In genomic region chr15:48267766-48268165, GRCh38 we compare ENCODE assay signal across 20 cellular contexts.
DNase-seq lines count a peak whose midpoint lies in the region; ATAC-seq, FAIRE-seq and TF ChIP-seq lines count a peak whose summit lies in the region.
"Had no signal": no experiment of that assay in that cellular context is flagged by ENCODE, and none has a peak within 500 bp of the region (broad histone marks: within the 10 kb centered on the region; RNA-seq: fewer than 3 reads in every experiment).

No MANE protein-coding gene starts in this region.

- TF ChIP-seq EP300 in neural cell (conservative IDR thresholded peaks at IDR 0.05; ENCODE audit: poor library complexity, severe bottlenecking): no peak

- TF ChIP-seq RAD21 in neural cell (conservative IDR thresholded peaks at IDR 0.05): no peak

- no peaks in the 10 kb centered on the region for H3K4me1 Mint-ChIP-seq in stimulated activated effector memory CD8-positive, alpha-beta T cell treated with anti-CD3 and anti-CD28 coated beads, Interleukin-12 subunit alpha, Interleukin-12 subunit beta, amount 100 ng/mL, for 72 hours
- H3K4me1 Mint-ChIP-seq: CD14-positive monocyte; CD4-positive, alpha-beta memory T cell had no signal

- H3K9me3 ChIP-seq in neural cell (ENCODE audit: low read length) (no peaks in the 10 kb centered on the region), WERI-Rb-1 (ENCODE audit: severe bottlenecking) (no peaks in the 10 kb centered on the region)
- H3K9me3 ChIP-seq: BLaER1 had no signal

- H3K27me3 ChIP-seq in neural cell (ENCODE audit: insufficient read depth, low read depth, low read length) (peaks cover 4% of the 10 kb centered on the region), WERI-Rb-1 (ENCODE audit: insufficient read depth, low read depth, severe bottlenecking) (no peaks in the 10 kb centered on the region)
- H3K27me3 ChIP-seq: BLaER1 had no signal

- no peak overlapping the region for H3K27ac Mint-ChIP-seq in stimulated activated effector memory CD8-positive, alpha-beta T cell treated with anti-CD3 and anti-CD28 coated beads, Interleukin-12 subunit alpha, Interleukin-12 subunit beta, amount 100 ng/mL, for 72 hours
- H3K27ac Mint-ChIP-seq: CD14-positive monocyte; CD4-positive, alpha-beta memory T cell; HFFc6 had no signal

- no peaks in the 10 kb centered on the region for H3K9me2 ChIP-seq in neural cell (ENCODE audit: insufficient read depth, low read length)

- DNase-seq in D721Med (ENCODE audit: insufficient read length, low spot score) (no peak), NCI-H524 treated with DMSO at 0.1 percent for 48 hours (lab: John Stamatoyannopoulos, UW) (peak; percentile 38), WERI-Rb-1 (no peak), ureter (ENCODE audit: low spot score) (no peak), coronary artery (ENCODE audit: low spot score) (no peak)
- no peak for DNase-seq in stimulated activated effector memory CD8-positive, alpha-beta T cell treated with anti-CD3 and anti-CD28 coated beads, Interleukin-12 subunit alpha, Interleukin-12 subunit beta, amount 100 ng/mL, for 72 hours (ENCODE audit: low spot score in 2 of 2)
- DNase-seq: 8988T; Calu3; CD4-positive, alpha-beta memory T cell; HFFc6; IMR-90 had no signal

- H3K36me3 ChIP-seq in neural cell (ENCODE audit: insufficient read depth, low read length) (no peaks in the 10 kb centered on the region), WERI-Rb-1 (no peaks in the 10 kb centered on the region)
- H3K36me3 ChIP-seq: BLaER1 had no signal

- no peaks in the 10 kb centered on the region for H3F3A ChIP-seq in neural cell (ENCODE audit: insufficient read depth, low read length, poor library complexity, severe bottlenecking)

- no peaks in the 10 kb centered on the region for H4K20me1 ChIP-seq in neural cell (ENCODE audit: insufficient read depth)
- H4K20me1 ChIP-seq: BLaER1 had no signal

- H2AFZ ChIP-seq in neural cell (ENCODE audit: low read depth, low read length): no peak overlapping the region

- no peak overlapping the region for H3K9ac ChIP-seq in neural cell (ENCODE audit: low read length)
- H3K9ac ChIP-seq: BLaER1 had no signal

- peak; percentile 67 for FAIRE-seq in D721Med (lab: Jason Lieb, UNC)
- FAIRE-seq: G401.6, GM12891, GM19239, H54, HTR-8/SVneo had no signal

- H3K36me3 Mint-ChIP-seq in stimulated activated effector memory CD8-positive, alpha-beta T cell treated with anti-CD3 and anti-CD28 coated beads, Interleukin-12 subunit alpha, Interleukin-12 subunit beta, amount 100 ng/mL, for 72 hours: no peaks in the 10 kb centered on the region
- H3K36me3 Mint-ChIP-seq: CD14-positive monocyte; CD4-positive, alpha-beta memory T cell had no signal

- TF ChIP-seq CTCF in D721Med (IDR thresholded peaks at IDR 0.05; ENCODE audit: insufficient read depth, missing control alignments): no peak
- no peak for TF ChIP-seq CTCF in neural cell (IDR thresholded peaks at IDR 0.05; ENCODE audit: poor library complexity, severe bottlenecking)
- no peak for TF ChIP-seq CTCF in WERI-Rb-1 (IDR thresholded peaks at IDR 0.05; ENCODE audit: low read depth, low read length)
- TF ChIP-seq CTCF in coronary artery (IDR thresholded peaks at IDR 0.05): no peak

- H3K4me3 ChIP-seq in neural cell (ENCODE audit: low read length) (no peak overlapping the region), WERI-Rb-1 (ENCODE audit: low read depth, low read length) (no peak overlapping the region), coronary artery (no peak overlapping the region)
- H3K4me3 ChIP-seq: BLaER1 had no signal

- no peak overlapping the region for H3K4me2 ChIP-seq in neural cell (ENCODE audit: low read length)
- H3K4me2 ChIP-seq: BLaER1 had no signal

- no peak for ATAC-seq in stimulated activated effector memory CD8-positive, alpha-beta T cell treated with anti-CD3 and anti-CD28 coated beads, Interleukin-12 subunit alpha, Interleukin-12 subunit beta, amount 100 ng/mL, for 72 hours
- ATAC-seq: HCT116 had no signal

- no peaks in the 10 kb centered on the region for H3K79me2 ChIP-seq in neural cell (replicated peaks; ENCODE audit: insufficient read depth, low read length)

- H3K4me3 Mint-ChIP-seq in stimulated activated effector memory CD8-positive, alpha-beta T cell treated with anti-CD3 and anti-CD28 coated beads, Interleukin-12 subunit alpha, Interleukin-12 subunit beta, amount 100 ng/mL, for 72 hours: no peak overlapping the region
- H3K4me3 Mint-ChIP-seq: CD14-positive monocyte; CD4-positive, alpha-beta memory T cell; HFFc6 had no signal

- H3K9me3 Mint-ChIP-seq in stimulated activated effector memory CD8-positive, alpha-beta T cell treated with anti-CD3 and anti-CD28 coated beads, Interleukin-12 subunit alpha, Interleukin-12 subunit beta, amount 100 ng/mL, for 72 hours: no peaks in the 10 kb centered on the region
- H3K9me3 Mint-ChIP-seq: CD14-positive monocyte; CD4-positive, alpha-beta memory T cell; HFFc6 had no signal

- H3K27ac ChIP-seq in neural cell (ENCODE audit: low read length) (peak overlapping the region; percentile 42), WERI-Rb-1 (no peak overlapping the region), coronary artery (no peak overlapping the region)
- H3K27ac ChIP-seq: BLaER1 had no signal

TF ChIP-seq in neural cell, 6 proteins besides CTCF, POLR2A, EP300 and RAD21:
- TF ChIP-seq TAF1 (IDR thresholded peaks at IDR 0.05; ENCODE audit: low read depth) (no peak), EZH2 (IDR thresholded peaks at IDR 0.05; ENCODE audit: borderline replicate concordance, insufficient read depth, low read length, poor library complexity, severe bottlenecking) (no peak), MXI1 (conservative IDR thresholded peaks at IDR 0.05; ENCODE audit: poor library complexity, severe bottlenecking) (no peak), REST (IDR thresholded peaks at IDR 0.05; ENCODE audit: borderline replicate concordance) (no peak)
